Comparison of ENCODE assay signal across 12 cellular contexts in genomic region chr1:235941852-235942624, GRCh38.
DNase-seq lines count a peak whose midpoint lies in the region; ATAC-seq and TF ChIP-seq lines count a peak whose summit lies in the region.
"Had no signal": no experiment of that assay in that cellular context is flagged by ENCODE, and none has a peak within 500 bp of the region (broad histone marks: within the 10 kb centered on the region; RNA-seq: fewer than 3 reads in every experiment).

No MANE protein-coding gene starts in this region.

- intact Hi-C loops in Right ventricle myocardium superior (cut with DNase I) (no loop called here), heart right ventricle (cut with DNase I) (no loop called here), upper lobe of right lung (cut with DNase I) (no loop called here)

- H3K27me3 ChIP-seq in heart right ventricle (no peaks in the 10 kb centered on the region), upper lobe of right lung (no peaks in the 10 kb centered on the region)

- H3K36me3 Mint-ChIP-seq in memory B cell: peaks cover 6% of the 10 kb centered on the region
- peaks cover 5% of the 10 kb centered on the region for H3K36me3 Mint-ChIP-seq in activated CD4-positive, alpha-beta memory T cell treated with anti-CD3 and anti-CD28 coated beads, Interleukin-2, amount 10 ng/mL, durations not matched to agents 7 days and 5 days (ENCODE audit: low read depth)

- peak overlapping the region in 1 of 10 donors; percentile 64 for H3K27ac ChIP-seq in heart right ventricle
- peak overlapping the region; percentile 45 for H3K27ac ChIP-seq in adipose tissue (ENCODE audit: low read depth, low read length)
- H3K27ac ChIP-seq in upper lobe of right lung: peak overlapping the region; percentile 58

- no peak for DNase-seq in Right ventricle myocardium superior
- DNase-seq in heart right ventricle: no peak
- DNase-seq in memory B cell (ENCODE audit: low spot score in 2 of 2): no peak
- no peak for DNase-seq in upper lobe of right lung
- no peak for DNase-seq in stimulated activated CD4-positive, alpha-beta T cell treated with anti-CD3 and anti-CD28 coated beads, Interleukin-4, amount 100 ng/mL, for 4 hours
- DNase-seq in activated CD4-positive, alpha-beta memory T cell treated with anti-CD3 and anti-CD28 coated beads, Interleukin-2, amount 10 ng/mL, durations not matched to agents 7 days and 5 days: no peak
- DNase-seq: activated naive CD8-positive, alpha-beta T cell treated with anti-CD3 and anti-CD28 coated beads, Interleukin-2, amount 10 ng/mL, durations not matched to agents 7 days and 5 days; central memory CD4-positive, alpha-beta T cell; NCI-H1092; NCI-H446 treated with DMSO at 0.1 percent for 48 hours had no signal

- no peak overlapping the region for H3K4me3 ChIP-seq in heart right ventricle
- H3K4me3 ChIP-seq in upper lobe of right lung: no peak overlapping the region

- peaks cover 0 to 83% (median 0%) of the 10 kb centered on the region in 9 donors for H3K4me1 ChIP-seq in heart right ventricle
- peaks cover 46% of the 10 kb centered on the region for H3K4me1 ChIP-seq in upper lobe of right lung

- POLR2A ChIA-PET in activated CD4-positive, alpha-beta memory T cell treated with anti-CD3 and anti-CD28 coated beads, Interleukin-2, amount 10 ng/mL, durations not matched to agents 7 days and 5 days (lab: Charles Lee): no interaction called here

- CTCF ChIA-PET in activated CD4-positive, alpha-beta memory T cell treated with anti-CD3 and anti-CD28 coated beads, Interleukin-2, amount 10 ng/mL, durations not matched to agents 7 days and 5 days (lab: Charles Lee): interaction anchor here (0.6 kb wide), 1 partner anchor 9 kb away, joined by 3 read pairs; no protein-coding TSS in a partner anchor

- peak overlapping the region; percentile 6 for H3K27ac Mint-ChIP-seq in memory B cell
- H3K27ac Mint-ChIP-seq in activated CD4-positive, alpha-beta memory T cell treated with anti-CD3 and anti-CD28 coated beads, Interleukin-2, amount 10 ng/mL, durations not matched to agents 7 days and 5 days: no peak overlapping the region
- H3K27ac Mint-ChIP-seq: activated naive CD8-positive, alpha-beta T cell treated with anti-CD3 and anti-CD28 coated beads, Interleukin-2, amount 10 ng/mL, durations not matched to agents 7 days and 5 days had no signal

- TF ChIP-seq CTCF in heart right ventricle (IDR thresholded peaks at IDR 0.05): no peak
- TF ChIP-seq CTCF in upper lobe of right lung (IDR thresholded peaks at IDR 0.05): no peak

- H3K9me3 Mint-ChIP-seq in memory B cell: peaks cover 3% of the 10 kb centered on the region
- H3K9me3 Mint-ChIP-seq in activated CD4-positive, alpha-beta memory T cell treated with anti-CD3 and anti-CD28 coated beads, Interleukin-2, amount 10 ng/mL, durations not matched to agents 7 days and 5 days: peaks cover 4% of the 10 kb centered on the region
- H3K9me3 Mint-ChIP-seq: activated naive CD8-positive, alpha-beta T cell treated with anti-CD3 and anti-CD28 coated beads, Interleukin-2, amount 10 ng/mL, durations not matched to agents 7 days and 5 days had no signal

- H3K27me3 Mint-ChIP-seq in memory B cell: no peaks in the 10 kb centered on the region
- H3K27me3 Mint-ChIP-seq in activated CD4-positive, alpha-beta memory T cell treated with anti-CD3 and anti-CD28 coated beads, Interleukin-2, amount 10 ng/mL, durations not matched to agents 7 days and 5 days: no peaks in the 10 kb centered on the region

- WGBS in heart right ventricle, 2 donors: 88 to 92% methylated on average over 12 of the region's 12 CpGs
- WGBS in adipose tissue, 3 donors: 54 to 84% (median 64%) methylated on average over 12 of the region's 12 CpGs

- H3K4me3 Mint-ChIP-seq in memory B cell: no peak overlapping the region
- H3K4me3 Mint-ChIP-seq in activated CD4-positive, alpha-beta memory T cell treated with anti-CD3 and anti-CD28 coated beads, Interleukin-2, amount 10 ng/mL, durations not matched to agents 7 days and 5 days: no peak overlapping the region
- H3K4me3 Mint-ChIP-seq: activated naive CD8-positive, alpha-beta T cell treated with anti-CD3 and anti-CD28 coated beads, Interleukin-2, amount 10 ng/mL, durations not matched to agents 7 days and 5 days had no signal

- no peaks in the 10 kb centered on the region for H3K36me3 ChIP-seq in heart right ventricle
- H3K36me3 ChIP-seq in upper lobe of right lung: no peaks in the 10 kb centered on the region

- no peaks in the 10 kb centered on the region for H3K9me3 ChIP-seq in heart right ventricle
- H3K9me3 ChIP-seq in upper lobe of right lung: no peaks in the 10 kb centered on the region

- peak; percentile 18 for ATAC-seq in Right ventricle myocardium superior (ENCODE audit: poor library complexity)
- no peak for ATAC-seq in heart right ventricle
- ATAC-seq in memory B cell (ENCODE audit: low read depth): no peak
- ATAC-seq in upper lobe of right lung: no peak
- ATAC-seq in HG02938 (IDR thresholded peaks at IDR 0.05; ENCODE audit: unreplicated experiment): no peak

- peaks cover 65% of the 10 kb centered on the region for H3K4me1 Mint-ChIP-seq in memory B cell
- peaks cover 36% of the 10 kb centered on the region for H3K4me1 Mint-ChIP-seq in activated CD4-positive, alpha-beta memory T cell treated with anti-CD3 and anti-CD28 coated beads, Interleukin-2, amount 10 ng/mL, durations not matched to agents 7 days and 5 days
